Comparison of ENCODE assay signal across 16 cellular contexts in genomic region chr12:113407931-113408585, GRCh38. TPM values are rescaled to one million over a fixed set of nuclear protein-coding genes. Genes with fewer than 3 reads are reported as not detected.
DNase-seq lines count a peak whose midpoint lies in the region; ATAC-seq and TF ChIP-seq lines count a peak whose summit lies in the region.
"Had no signal": no experiment of that assay in that cellular context is flagged by ENCODE, and none has a peak within 500 bp of the region (broad histone marks: within the 10 kb centered on the region; RNA-seq: fewer than 3 reads in every experiment).

No MANE protein-coding gene starts in this region.

- H2AFZ ChIP-seq in ACC112 (ENCODE audit: low read length, unreplicated experiment) = peak overlapping the region; percentile 47
- H2AFZ ChIP-seq: neural progenitor cell had no signal

- H3K4me3 ChIP-seq in ACC112 (ENCODE audit: low read depth, low read length) (no peak overlapping the region), astrocyte of the cerebellum (ENCODE audit: low read depth, low read length) (no peak overlapping the region)
- H3K4me3 ChIP-seq: gastrocnemius medialis, GM23338, neural progenitor cell had no signal

- in situ Hi-C loops in KBM-7 (cut with MboI; ENCODE audit: low pct_unique_long_range_greater_than_20kb, low sequenced_read_pairs) = no loop called here
- in situ Hi-C loops in astrocyte of the cerebellum (cut with HindIII; ENCODE audit: low sequenced_read_pairs) = no loop called here

- H3K36me3 ChIP-seq in ACC112 (ENCODE audit: insufficient read depth, low read length) = no peaks in the 10 kb centered on the region
- H3K36me3 ChIP-seq: gastrocnemius medialis, neural progenitor cell had no signal

- no peaks in the 10 kb centered on the region for H3K79me2 ChIP-seq in ACC112 (ENCODE audit: control insufficient read depth, insufficient read depth, low read length, unreplicated experiment)

- H3K4me1 ChIP-seq in ACC112 (ENCODE audit: control insufficient read depth, insufficient read depth, low read length, unreplicated experiment) = peaks cover 18% of the 10 kb centered on the region
- H3K4me1 ChIP-seq: neural progenitor cell had no signal

- H3K27ac ChIP-seq in ACC112 (ENCODE audit: low read depth, low read length) = peak overlapping the region; percentile 39
- H3K27ac ChIP-seq: gastrocnemius medialis, neural progenitor cell had no signal

- TF ChIP-seq CTCF in astrocyte of the cerebellum (IDR thresholded peaks at IDR 0.05; ENCODE audit: low read depth, low read length, missing control alignments) = no peak

- ATAC-seq in GM19351 (IDR thresholded peaks at IDR 0.05; ENCODE audit: unreplicated experiment) (no peak), GM18909 (IDR thresholded peaks at IDR 0.05; ENCODE audit: poor library complexity, unreplicated experiment) (no peak), Right ventricle myocardium superior (ENCODE audit: poor library complexity) (no peak)
- ATAC-seq: activated CD8-positive, alpha-beta T cell treated with anti-CD3 and anti-CD28 coated beads, Interleukin-2, amount 10 ng/mL, durations not matched to agents 7 days and 5 days; GM23338; Panc1 had no signal

- peak; percentile 57 for DNase-seq in KBM-7
- DNase-seq in astrocyte of the cerebellum (ENCODE audit: low read depth) = peak; percentile 6
- peak; percentile 47 for DNase-seq in inferior parietal cortex (ENCODE audit: extremely low spot score)
- DNase-seq in activated effector memory CD4-positive, alpha-beta T cell treated with anti-CD3 and anti-CD28 coated beads, Interleukin-2, amount 50 U/mL, for 16 hours = no peak
- DNase-seq in Right ventricle myocardium superior = no peak
- DNase-seq: activated CD8-positive, alpha-beta T cell treated with anti-CD3 and anti-CD28 coated beads, Interleukin-2, amount 10 ng/mL, durations not matched to agents 7 days and 5 days; DMS53; gastrocnemius medialis; NCI-H1048; NCI-H2227 treated with DMSO at 0.1 percent for 48 hours had no signal

- intact Hi-C loops in Right ventricle myocardium superior (cut with DNase I) = no loop called here

- no peaks in the 10 kb centered on the region for H3K27me3 ChIP-seq in ACC112 (ENCODE audit: insufficient read depth, low read length)
- H3K27me3 ChIP-seq: gastrocnemius medialis, neural progenitor cell had no signal

RNA-seq across cellular contexts. Expression of gene SDS, which starts 4.4 kb away (rescaled TPM):
- not detected for total RNA-seq in Right ventricle myocardium superior
- total RNA-seq: activated CD8-positive, alpha-beta T cell treated with anti-CD3 and anti-CD28 coated beads, Interleukin-2, amount 10 ng/mL, durations not matched to agents 7 days and 5 days; GM23338 had no signal

RNA-seq across cellular contexts. Expression of gene SDSL, which starts 14.1 kb away (rescaled TPM):
- 6.3 TPM for total RNA-seq in Right ventricle myocardium superior
- total RNA-seq: GM23338 had no signal

RNA-seq across cellular contexts. Expression of gene PLBD2, which starts 49.7 kb away (rescaled TPM):
- 40.2 TPM for total RNA-seq in Right ventricle myocardium superior

Comparison
In these comparisons a context has a peak if more than half of its experiments do, and no peak if none do; other contexts are left out.
1. DNase-seq: peak in KBM-7 (single experiment), astrocyte of the cerebellum (single experiment) and inferior parietal cortex (single experiment); none in activated effector memory CD4-positive, alpha-beta T cell treated with anti-CD3 and anti-CD28 coated beads, Interleukin-2, amount 50 U/mL, for 16 hours (single experiment) and Right ventricle myocardium superior (single experiment).